ENCODE assay signal across 1 cellular context in the genomic region with DNA sequence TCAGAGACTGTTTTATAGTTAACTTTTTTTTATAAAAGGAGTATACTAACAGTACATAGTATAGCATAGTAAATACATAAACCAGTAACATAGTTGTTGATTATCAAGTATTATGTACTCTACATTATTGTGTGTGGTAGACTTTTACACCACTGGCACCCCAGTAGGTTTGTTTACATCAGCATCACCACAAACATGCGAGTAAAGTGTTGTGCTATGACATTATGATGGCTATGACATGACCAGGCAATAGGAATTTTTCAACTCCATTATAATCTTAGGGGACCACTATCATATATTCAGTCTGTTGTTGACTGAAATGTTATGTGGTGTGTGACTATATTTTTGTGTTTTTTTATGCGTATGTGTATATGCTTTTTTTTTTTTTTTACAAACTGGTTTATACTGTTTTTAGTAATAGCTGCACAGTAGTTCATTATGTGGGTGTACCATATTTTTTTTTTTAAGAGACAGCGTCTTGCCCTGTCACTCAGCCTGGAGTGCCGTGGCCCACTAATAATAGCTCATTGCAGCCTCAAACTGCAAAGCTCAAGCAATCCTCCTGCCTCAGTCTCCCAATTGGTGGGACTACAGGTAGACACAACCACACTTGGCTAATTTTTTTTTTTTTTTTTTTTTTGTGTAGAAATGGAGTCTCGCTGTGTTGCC.
TF ChIP-seq lines count a peak whose summit lies in the region.

No MANE protein-coding gene starts in this region.

TF ChIP-seq in HepG2, 621 proteins besides CTCF, POLR2A, EP300 and RAD21 (continued from another document):
- no peak for TF ChIP-seq MTA1 (CRISPR knock-in tag; IDR thresholded peaks at IDR 0.05; ENCODE audit: borderline replicate concordance)
- TF ChIP-seq KDM5B (CRISPR knock-in tag; IDR thresholded peaks at IDR 0.05; ENCODE audit: borderline replicate concordance), result no peak
- TF ChIP-seq MED8 (CRISPR knock-in tag; IDR thresholded peaks at IDR 0.05; ENCODE audit: insufficient replicate concordance), result no peak
- TF ChIP-seq, protein P1, sequence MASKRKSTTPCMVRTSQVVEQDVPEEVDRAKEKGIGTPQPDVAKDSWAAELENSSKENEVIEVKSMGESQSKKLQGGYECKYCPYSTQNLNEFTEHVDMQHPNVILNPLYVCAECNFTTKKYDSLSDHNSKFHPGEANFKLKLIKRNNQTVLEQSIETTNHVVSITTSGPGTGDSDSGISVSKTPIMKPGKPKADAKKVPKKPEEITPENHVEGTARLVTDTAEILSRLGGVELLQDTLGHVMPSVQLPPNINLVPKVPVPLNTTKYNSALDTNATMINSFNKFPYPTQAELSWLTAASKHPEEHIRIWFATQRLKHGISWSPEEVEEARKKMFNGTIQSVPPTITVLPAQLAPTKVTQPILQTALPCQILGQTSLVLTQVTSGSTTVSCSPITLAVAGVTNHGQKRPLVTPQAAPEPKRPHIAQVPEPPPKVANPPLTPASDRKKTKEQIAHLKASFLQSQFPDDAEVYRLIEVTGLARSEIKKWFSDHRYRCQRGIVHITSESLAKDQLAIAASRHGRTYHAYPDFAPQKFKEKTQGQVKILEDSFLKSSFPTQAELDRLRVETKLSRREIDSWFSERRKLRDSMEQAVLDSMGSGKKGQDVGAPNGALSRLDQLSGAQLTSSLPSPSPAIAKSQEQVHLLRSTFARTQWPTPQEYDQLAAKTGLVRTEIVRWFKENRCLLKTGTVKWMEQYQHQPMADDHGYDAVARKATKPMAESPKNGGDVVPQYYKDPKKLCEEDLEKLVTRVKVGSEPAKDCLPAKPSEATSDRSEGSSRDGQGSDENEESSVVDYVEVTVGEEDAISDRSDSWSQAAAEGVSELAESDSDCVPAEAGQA (IDR thresholded peaks at IDR 0.05; ENCODE audit: low read depth), result no peak
- TF ChIP-seq, protein P1 (CRISPR knock-in tag; IDR thresholded peaks at IDR 0.05; ENCODE audit: borderline replicate concordance), result no peak
- no peak for TF ChIP-seq SRSF4 (IDR thresholded peaks at IDR 0.05; ENCODE audit: low read depth, low read length, poor library complexity, severe bottlenecking)
- TF ChIP-seq ZNF547 (CRISPR knock-in tag; IDR thresholded peaks at IDR 0.05), result no peak
- no peak for TF ChIP-seq CCDC6 (CRISPR knock-in tag; IDR thresholded peaks at IDR 0.05)
- TF ChIP-seq JUNB (CRISPR knock-in tag; IDR thresholded peaks at IDR 0.05; ENCODE audit: borderline replicate concordance), result no peak
- TF ChIP-seq, protein P2, sequence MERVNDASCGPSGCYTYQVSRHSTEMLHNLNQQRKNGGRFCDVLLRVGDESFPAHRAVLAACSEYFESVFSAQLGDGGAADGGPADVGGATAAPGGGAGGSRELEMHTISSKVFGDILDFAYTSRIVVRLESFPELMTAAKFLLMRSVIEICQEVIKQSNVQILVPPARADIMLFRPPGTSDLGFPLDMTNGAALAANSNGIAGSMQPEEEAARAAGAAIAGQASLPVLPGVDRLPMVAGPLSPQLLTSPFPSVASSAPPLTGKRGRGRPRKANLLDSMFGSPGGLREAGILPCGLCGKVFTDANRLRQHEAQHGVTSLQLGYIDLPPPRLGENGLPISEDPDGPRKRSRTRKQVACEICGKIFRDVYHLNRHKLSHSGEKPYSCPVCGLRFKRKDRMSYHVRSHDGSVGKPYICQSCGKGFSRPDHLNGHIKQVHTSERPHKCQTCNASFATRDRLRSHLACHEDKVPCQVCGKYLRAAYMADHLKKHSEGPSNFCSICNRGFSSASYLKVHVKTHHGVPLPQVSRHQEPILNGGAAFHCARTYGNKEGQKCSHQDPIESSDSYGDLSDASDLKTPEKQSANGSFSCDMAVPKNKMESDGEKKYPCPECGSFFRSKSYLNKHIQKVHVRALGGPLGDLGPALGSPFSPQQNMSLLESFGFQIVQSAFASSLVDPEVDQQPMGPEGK (CRISPR knock-in tag; IDR thresholded peaks at IDR 0.05), result no peak
- TF ChIP-seq ZEB1 (IDR thresholded peaks at IDR 0.05; ENCODE audit: insufficient replicate concordance, low read depth), result no peak
- TF ChIP-seq AGO2 (optimal IDR thresholded peaks at IDR 0.05; ENCODE audit: low read depth, low read length), result no peak
- TF ChIP-seq RFXANK (CRISPR knock-in tag; IDR thresholded peaks at IDR 0.05), result no peak
- no peak for TF ChIP-seq GABPB1 (CRISPR knock-in tag; IDR thresholded peaks at IDR 0.05)
- no peak for TF ChIP-seq WIZ (CRISPR knock-in tag; IDR thresholded peaks at IDR 0.05)
- no peak for TF ChIP-seq LCORL (IDR thresholded peaks at IDR 0.05)
- no peak for TF ChIP-seq LCORL (CRISPR knock-in tag; IDR thresholded peaks at IDR 0.05)
- no peak for TF ChIP-seq RFXAP (CRISPR knock-in tag; IDR thresholded peaks at IDR 0.05; ENCODE audit: borderline replicate concordance)
- TF ChIP-seq GLI4 (CRISPR knock-in tag; IDR thresholded peaks at IDR 0.05; ENCODE audit: borderline replicate concordance), result no peak
